Comparison of ENCODE assay signal across 8 cellular contexts in the genomic region with DNA sequence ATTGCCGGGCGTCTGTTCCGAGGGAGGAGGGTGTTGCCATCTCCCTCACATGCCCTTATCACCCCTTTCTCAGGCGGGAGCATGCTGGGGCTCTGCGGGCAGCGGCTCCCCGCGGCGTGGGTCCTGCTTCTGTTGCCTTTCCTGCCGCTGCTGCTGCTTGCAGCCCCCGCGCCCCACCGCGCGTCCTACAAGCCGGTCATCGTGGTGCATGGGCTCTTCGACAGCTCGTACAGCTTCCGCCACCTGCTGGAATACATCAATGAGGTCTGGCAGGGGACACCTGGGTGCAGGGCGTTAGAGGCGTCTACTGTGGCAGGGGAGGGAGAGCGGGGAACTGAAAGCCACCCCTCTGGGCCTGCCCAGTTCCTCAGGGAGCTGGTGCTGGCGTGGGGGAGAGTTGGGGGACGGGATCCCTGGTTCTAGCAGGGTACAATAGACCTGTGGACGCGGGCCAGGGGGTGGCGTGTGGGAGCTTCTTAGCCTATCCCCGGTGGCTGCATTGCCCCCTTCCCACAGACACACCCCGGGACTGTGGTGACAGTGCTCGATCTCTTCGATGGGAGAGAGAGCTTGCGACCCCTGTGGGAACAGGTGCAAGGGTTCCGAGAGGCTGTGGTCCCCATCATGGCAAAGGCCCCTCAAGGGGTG. TPM values are rescaled to one million over a fixed set of nuclear protein-coding genes. Genes with fewer than 3 reads are reported as not detected.
A peak's percentile ranks its signal among the peaks of the same experiment; 100 is the strongest.
DNase-seq lines count a peak whose midpoint lies in the region; ATAC-seq, FAIRE-seq and TF ChIP-seq lines count a peak whose summit lies in the region.

No MANE protein-coding gene starts in this region.

- intact Hi-C loops in Right ventricle myocardium inferior (cut with DNase I), result loop anchor here (1.0 kb wide), 3 partner anchors 22 to 35 kb away; partner anchors contain the start of genes AGPAT1 and FKBPL
- intact Hi-C loops in cardiac septum (cut with DNase I), result loop anchor here (1.0 to 2.0 kb wide), 2 partner anchors 22 to 41 kb away; partner anchors contain the start of gene AGPAT1

- H3K27ac ChIP-seq in RWPE2 (ENCODE audit: poor library complexity, severe bottlenecking), result peak overlapping the region; percentile 89
- H3K27ac ChIP-seq in neutrophil, result no peak overlapping the region

- in situ Hi-C loops in KBM-7 (cut with MboI; ENCODE audit: low pct_unique_long_range_greater_than_20kb, low sequenced_read_pairs), result no loop called here

- DNase-seq in Right ventricle myocardium inferior (ENCODE audit: missing footprints), result peak; percentile 77
- no peak for DNase-seq in cardiac septum (ENCODE audit: low spot score)
- DNase-seq in KBM-7, result peak; percentile 71
- no peak for DNase-seq in RWPE2 (ENCODE audit: low spot score)
- peak; percentile 64 for DNase-seq in activated naive CD4-positive, alpha-beta T cell treated with Interleukin-2 at 50 U/mL for 16 hours
- peak; percentile 57 to 65 for DNase-seq in frontal cortex (ENCODE audit: low spot score in 2 of 2)
- DNase-seq in ureter (ENCODE audit: low spot score), result peak; percentile 78

- no peak for FAIRE-seq in frontal cortex (lab: Jason Lieb, UNC)

- peak overlapping the region; percentile 65 for H3K4me3 ChIP-seq in RWPE2 (ENCODE audit: severe bottlenecking)
- peak overlapping the region; percentile 55 to 58 for H3K4me3 ChIP-seq in neutrophil (ENCODE audit: low read depth in 1 of 2, low read length in 1 of 2)

- H3K4me1 ChIP-seq in RWPE2 (ENCODE audit: insufficient read depth, poor library complexity, severe bottlenecking) (peaks cover 6% of the 10 kb centered on the region), neutrophil (ENCODE audit: control insufficient read depth in 1 of 2, insufficient read depth in 1 of 2, low read depth in 1 of 2, low read length in 1 of 2) (peaks cover 15 to 17% of the 10 kb centered on the region in 2 experiments)

- H3K27me3 ChIP-seq in RWPE2 (ENCODE audit: insufficient read depth, poor library complexity, severe bottlenecking), result no peaks in the 10 kb centered on the region
- H3K27me3 ChIP-seq in neutrophil, result peaks cover 57% of the 10 kb centered on the region

- ATAC-seq in Right ventricle myocardium inferior (peak; percentile 69), RWPE2 (ENCODE audit: low read depth) (peak; percentile 58)

- TF ChIP-seq CTCF in RWPE2 (IDR thresholded peaks at IDR 0.05; ENCODE audit: poor library complexity, severe bottlenecking) (peak; percentile 72), neutrophil (IDR thresholded peaks at IDR 0.05) (peak; percentile 55)

- H3K9me3 ChIP-seq in RWPE2 (ENCODE audit: severe bottlenecking) (no peaks in the 10 kb centered on the region), neutrophil (no peaks in the 10 kb centered on the region)

- H3K36me3 ChIP-seq in RWPE2 (ENCODE audit: low read depth) (peaks cover 39% of the 10 kb centered on the region), neutrophil (no peaks in the 10 kb centered on the region)

RNA-seq across cellular contexts. Expression of gene PPT2, which starts 0.7 kb away (rescaled TPM):
- total RNA-seq in Right ventricle myocardium inferior (22.8 TPM), cardiac septum (15.6 TPM), frontal cortex (9.8 TPM), ureter (19.0 TPM)

RNA-seq across cellular contexts. Expression of gene PRRT1, which starts 2.9 kb away (rescaled TPM):
- total RNA-seq in Right ventricle myocardium inferior, result 0.46 TPM
- total RNA-seq in cardiac septum, result 0.83 TPM
- total RNA-seq in frontal cortex, result 0.41 TPM
- total RNA-seq in ureter, result 2.8 TPM

RNA-seq across cellular contexts. Expression of gene EGFL8, which starts 9.8 kb away (rescaled TPM):
- 7.8 TPM for total RNA-seq in Right ventricle myocardium inferior
- total RNA-seq in cardiac septum, result 5.1 TPM
- total RNA-seq in frontal cortex, result 5.7 TPM
- total RNA-seq in ureter, result 26.3 TPM

RNA-seq across cellular contexts. Expression of gene AGPAT1, which starts 21.2 kb away (rescaled TPM):
- total RNA-seq in Right ventricle myocardium inferior (48.2 TPM), cardiac septum (47.2 TPM), frontal cortex (14.3 TPM), ureter (65.0 TPM)

RNA-seq across cellular contexts. Expression of gene RNF5, which starts 23.6 kb away (rescaled TPM):
- 97.5 TPM for total RNA-seq in Right ventricle myocardium inferior
- 60.7 TPM for total RNA-seq in cardiac septum
- 104 TPM for total RNA-seq in frontal cortex
- total RNA-seq in ureter, result 44.4 TPM

Comparison
In these comparisons a context has a peak if more than half of its experiments do, and no peak if none do; other contexts are left out.
1. DNase-seq: peak in Right ventricle myocardium inferior (single experiment), KBM-7 (single experiment), activated naive CD4-positive, alpha-beta T cell treated with Interleukin-2 at 50 U/mL for 16 hours (single experiment), frontal cortex (2 of 2) and ureter (single experiment); none in cardiac septum (single experiment) and RWPE2 (single experiment).